ENCODE assay signal across 14 cellular contexts in the genomic region with DNA sequence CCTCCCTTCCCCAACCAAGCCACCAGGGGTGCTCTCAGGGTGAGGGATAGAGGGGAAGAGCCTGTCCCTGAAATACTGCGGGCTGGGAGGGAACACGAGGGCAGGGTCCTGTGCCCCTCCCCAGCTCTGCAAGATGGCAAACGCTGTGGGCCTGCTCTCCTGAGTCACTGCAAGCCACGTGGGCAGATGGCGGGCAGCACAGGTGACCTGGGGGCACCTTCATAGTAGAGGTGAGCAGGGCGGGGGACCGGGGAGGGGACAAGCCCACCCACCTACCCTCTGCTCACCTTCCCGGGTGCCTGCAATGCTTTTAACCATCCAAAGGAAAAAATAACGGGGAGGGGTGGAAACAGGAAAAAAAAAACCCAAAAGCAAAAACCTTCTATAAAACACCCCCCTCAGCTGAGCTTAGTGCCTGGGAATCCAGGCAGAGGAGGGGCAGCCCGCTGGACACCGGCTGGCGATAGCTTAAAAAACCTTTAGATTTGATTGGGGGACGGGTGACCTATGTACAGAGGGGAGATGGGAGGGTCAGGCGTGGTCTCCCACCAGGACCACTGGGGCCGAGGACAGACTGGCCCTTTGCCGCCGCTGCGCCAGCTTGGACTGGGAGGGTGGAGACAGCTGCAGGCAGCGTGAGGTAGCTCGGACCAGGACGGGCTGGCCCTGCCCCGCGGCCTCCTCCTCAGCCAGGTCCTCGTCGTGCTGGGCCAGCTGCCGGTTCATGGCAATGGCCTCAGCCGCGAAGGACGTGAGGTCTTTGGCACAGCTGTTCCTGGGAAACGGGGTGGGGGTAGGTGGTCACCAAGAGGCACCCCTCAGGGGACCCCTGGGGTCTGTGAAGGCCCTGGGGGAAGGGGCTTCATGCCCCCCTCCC. TPM values are rescaled to one million over a fixed set of nuclear protein-coding genes. Genes with fewer than 3 reads are reported as not detected.
DNase-seq lines count a peak whose midpoint lies in the region.
"Had no signal": no experiment of that assay in that cellular context is flagged by ENCODE, and none has a peak within 500 bp of the region (broad histone marks: within the 10 kb centered on the region; RNA-seq: fewer than 3 reads in every experiment).

No MANE protein-coding gene starts in this region.

- H3K27me3 ChIP-seq in stomach smooth muscle (ENCODE audit: control insufficient read depth in 1 of 2, insufficient read depth in 2 of 2, low read length in 2 of 2): no peaks in the 10 kb centered on the region

- no peaks in the 10 kb centered on the region for H3K27me3 Mint-ChIP-seq in activated CD4-positive, alpha-beta T cell treated with anti-CD3 and anti-CD28 coated beads, Interleukin-2, amount 10 ng/mL, durations not matched to agents 24 days and 14 days
- H3K27me3 Mint-ChIP-seq in activated T-helper 1 cell treated with anti-CD3 and anti-CD28 coated beads, Interleukin-12 subunit alpha, Interleukin-12 subunit beta, Interleukin-2, Interleukin-4 antibody, amounts not matched to agents 30 ng/mL and 10 ng/mL and 1 ng/mL, durations not matched to agents 14 hours and 24 hours and 36 hours (ENCODE audit: insufficient read depth): no peaks in the 10 kb centered on the region
- H3K27me3 Mint-ChIP-seq in immature natural killer cell (ENCODE audit: low read depth in 3 of 3): peaks cover 0 to 22% (median 20%) of the 10 kb centered on the region in 3 donors
- H3K27me3 Mint-ChIP-seq: stimulated activated naive CD8-positive, alpha-beta T cell treated with anti-CD3 and anti-CD28 coated beads, Interleukin-15, Interleukin-2, amounts not matched to agents 100 ng/mL and 50 ng/mL, for 24 hours had no signal

- peak; percentile 58 for DNase-seq in activated CD4-positive, alpha-beta T cell treated with anti-CD3 and anti-CD28 coated beads, Interleukin-2, amount 10 ng/mL, durations not matched to agents 24 days and 14 days
- no peak for DNase-seq in activated CD4-positive, alpha-beta T cell treated with anti-CD3 and anti-CD28 coated beads for 4 hours
- no peak for DNase-seq in activated T-helper 1 cell treated with anti-CD3 and anti-CD28 coated beads, Interleukin-12 subunit alpha, Interleukin-12 subunit beta, Interleukin-2, Interleukin-4 antibody, amounts not matched to agents 30 ng/mL and 10 ng/mL and 1 ng/mL, durations not matched to agents 14 hours and 24 hours and 36 hours (ENCODE audit: low spot score)
- DNase-seq in immature natural killer cell (no peak), activated T-cell treated with anti-CD3 and anti-CD28 coated beads for 4 hours (no peak), NCI-H1092 (lab: John Stamatoyannopoulos, UW) (no peak), NCI-H187 (lab: John Stamatoyannopoulos, UW) (no peak)
- DNase-seq: foreskin melanocyte, NCI-H446 treated with DMSO at 0.1 percent for 48 hours had no signal

- H3K9me3 Mint-ChIP-seq in activated CD4-positive, alpha-beta T cell treated with anti-CD3 and anti-CD28 coated beads, Interleukin-2, amount 10 ng/mL, durations not matched to agents 24 days and 14 days: peaks cover 3% of the 10 kb centered on the region
- no peaks in the 10 kb centered on the region for H3K9me3 Mint-ChIP-seq in activated T-helper 1 cell treated with anti-CD3 and anti-CD28 coated beads, Interleukin-12 subunit alpha, Interleukin-12 subunit beta, Interleukin-2, Interleukin-4 antibody, amounts not matched to agents 30 ng/mL and 10 ng/mL and 1 ng/mL, durations not matched to agents 14 hours and 24 hours and 36 hours
- H3K9me3 Mint-ChIP-seq in immature natural killer cell: no peaks in the 10 kb centered on the region
- H3K9me3 Mint-ChIP-seq: stimulated activated naive CD8-positive, alpha-beta T cell treated with anti-CD3 and anti-CD28 coated beads, Interleukin-15, Interleukin-2, amounts not matched to agents 100 ng/mL and 50 ng/mL, for 24 hours had no signal

- H3K27ac Mint-ChIP-seq in activated CD4-positive, alpha-beta T cell treated with anti-CD3 and anti-CD28 coated beads, Interleukin-2, amount 10 ng/mL, durations not matched to agents 24 days and 14 days: peak overlapping the region; percentile 40
- H3K27ac Mint-ChIP-seq in activated T-helper 1 cell treated with anti-CD3 and anti-CD28 coated beads, Interleukin-12 subunit alpha, Interleukin-12 subunit beta, Interleukin-2, Interleukin-4 antibody, amounts not matched to agents 30 ng/mL and 10 ng/mL and 1 ng/mL, durations not matched to agents 14 hours and 24 hours and 36 hours: no peak overlapping the region
- peak overlapping the region in 5 of 6 donors; percentile 46 to 85 (median 76) for H3K27ac Mint-ChIP-seq in immature natural killer cell
- H3K27ac Mint-ChIP-seq: stimulated activated naive CD8-positive, alpha-beta T cell treated with anti-CD3 and anti-CD28 coated beads, Interleukin-15, Interleukin-2, amounts not matched to agents 100 ng/mL and 50 ng/mL, for 24 hours had no signal

- H3K4me1 ChIP-seq in stomach smooth muscle (ENCODE audit: control insufficient read depth, insufficient read depth, low read length): peaks cover 34% of the 10 kb centered on the region

- H3K36me3 ChIP-seq in stomach smooth muscle (ENCODE audit: control insufficient read depth in 2 of 2, insufficient read depth in 2 of 2, low read length in 2 of 2): peaks cover 7 to 17% of the 10 kb centered on the region in 2 donors

- H3K4me3 Mint-ChIP-seq in activated CD4-positive, alpha-beta T cell treated with anti-CD3 and anti-CD28 coated beads, Interleukin-2, amount 10 ng/mL, durations not matched to agents 24 days and 14 days: peak overlapping the region; percentile 6
- peak overlapping the region; percentile 15 for H3K4me3 Mint-ChIP-seq in activated T-helper 1 cell treated with anti-CD3 and anti-CD28 coated beads, Interleukin-12 subunit alpha, Interleukin-12 subunit beta, Interleukin-2, Interleukin-4 antibody, amounts not matched to agents 30 ng/mL and 10 ng/mL and 1 ng/mL, durations not matched to agents 14 hours and 24 hours and 36 hours
- peak overlapping the region in 1 of 5 donors; percentile 17 for H3K4me3 Mint-ChIP-seq in immature natural killer cell
- H3K4me3 Mint-ChIP-seq: stimulated activated naive CD8-positive, alpha-beta T cell treated with anti-CD3 and anti-CD28 coated beads, Interleukin-15, Interleukin-2, amounts not matched to agents 100 ng/mL and 50 ng/mL, for 24 hours had no signal

- H3K27ac ChIP-seq in stomach smooth muscle (ENCODE audit: low read length): peak overlapping the region; percentile 18
- H3K27ac ChIP-seq: HL-60 had no signal

- intact Hi-C loops in activated CD4-positive, alpha-beta T cell treated with anti-CD3 and anti-CD28 coated beads, Interleukin-2, amount 10 ng/mL, durations not matched to agents 24 days and 14 days (cut with micrococcal nuclease): no loop called here
- intact Hi-C loops in activated T-helper 1 cell treated with anti-CD3 and anti-CD28 coated beads, Interleukin-12 subunit alpha, Interleukin-12 subunit beta, Interleukin-2, Interleukin-4 antibody, amounts not matched to agents 30 ng/mL and 10 ng/mL and 1 ng/mL, durations not matched to agents 14 hours and 24 hours and 36 hours (cut with micrococcal nuclease): no loop called here

- H3K9ac ChIP-seq in stomach smooth muscle (ENCODE audit: low read length in 2 of 2): no peak overlapping the region
- H3K9ac ChIP-seq: parathyroid adenoma had no signal

- peaks cover 0 to 5% of the 10 kb centered on the region in 2 donors for H3K9me3 ChIP-seq in stomach smooth muscle (ENCODE audit: control insufficient read depth in 2 of 2, low read length in 2 of 2)

- peaks cover 17% of the 10 kb centered on the region for H3K4me1 Mint-ChIP-seq in activated CD4-positive, alpha-beta T cell treated with anti-CD3 and anti-CD28 coated beads, Interleukin-2, amount 10 ng/mL, durations not matched to agents 24 days and 14 days
- peaks cover 8% of the 10 kb centered on the region for H3K4me1 Mint-ChIP-seq in activated T-helper 1 cell treated with anti-CD3 and anti-CD28 coated beads, Interleukin-12 subunit alpha, Interleukin-12 subunit beta, Interleukin-2, Interleukin-4 antibody, amounts not matched to agents 30 ng/mL and 10 ng/mL and 1 ng/mL, durations not matched to agents 14 hours and 24 hours and 36 hours (ENCODE audit: low read depth)
- H3K4me1 Mint-ChIP-seq in immature natural killer cell: peaks cover 8 to 19% of the 10 kb centered on the region in 2 donors

- no peak overlapping the region for H3K4me3 ChIP-seq in stomach smooth muscle (ENCODE audit: low read length in 2 of 2)

- H3K36me3 Mint-ChIP-seq in activated CD4-positive, alpha-beta T cell treated with anti-CD3 and anti-CD28 coated beads, Interleukin-2, amount 10 ng/mL, durations not matched to agents 24 days and 14 days (ENCODE audit: low read depth): peaks cover 29% of the 10 kb centered on the region
- peaks cover 13% of the 10 kb centered on the region for H3K36me3 Mint-ChIP-seq in activated T-helper 1 cell treated with anti-CD3 and anti-CD28 coated beads, Interleukin-12 subunit alpha, Interleukin-12 subunit beta, Interleukin-2, Interleukin-4 antibody, amounts not matched to agents 30 ng/mL and 10 ng/mL and 1 ng/mL, durations not matched to agents 14 hours and 24 hours and 36 hours (ENCODE audit: low read depth)
- no peaks in the 10 kb centered on the region for H3K36me3 Mint-ChIP-seq in immature natural killer cell

RNA-seq across cellular contexts. Expression of a gene that starts 11.7 kb away (rescaled TPM):
- total RNA-seq in activated CD4-positive, alpha-beta T cell treated with anti-CD3 and anti-CD28 coated beads, Interleukin-2, amount 10 ng/mL, durations not matched to agents 24 days and 14 days: 159 and 169 TPM in 2 replicates
- 150 and 166 TPM in 2 replicates for total RNA-seq in activated T-helper 1 cell treated with anti-CD3 and anti-CD28 coated beads, Interleukin-12 subunit alpha, Interleukin-12 subunit beta, Interleukin-2, Interleukin-4 antibody, amounts not matched to agents 30 ng/mL and 10 ng/mL and 1 ng/mL, durations not matched to agents 14 hours and 24 hours and 36 hours
- polyA plus RNA-seq in immature natural killer cell: 10 to 100 TPM; 22.7 to 39.2 (median 23.9) TPM

RNA-seq across cellular contexts. Expression of a gene that starts 23.8 kb away (rescaled TPM):
- total RNA-seq in activated CD4-positive, alpha-beta T cell treated with anti-CD3 and anti-CD28 coated beads, Interleukin-2, amount 10 ng/mL, durations not matched to agents 24 days and 14 days: 25.8 and 30.2 TPM in 2 replicates
- total RNA-seq in activated T-helper 1 cell treated with anti-CD3 and anti-CD28 coated beads, Interleukin-12 subunit alpha, Interleukin-12 subunit beta, Interleukin-2, Interleukin-4 antibody, amounts not matched to agents 30 ng/mL and 10 ng/mL and 1 ng/mL, durations not matched to agents 14 hours and 24 hours and 36 hours: 27.5 and 27.7 TPM in 2 replicates
- 1 to 10 TPM; 2.6 to 4.4 (median 3.6) TPM for polyA plus RNA-seq in immature natural killer cell

RNA-seq across cellular contexts. Expression of a gene that starts 56.8 kb away (rescaled TPM):
- 184 and 185 TPM in 2 replicates for total RNA-seq in activated CD4-positive, alpha-beta T cell treated with anti-CD3 and anti-CD28 coated beads, Interleukin-2, amount 10 ng/mL, durations not matched to agents 24 days and 14 days
- total RNA-seq in activated T-helper 1 cell treated with anti-CD3 and anti-CD28 coated beads, Interleukin-12 subunit alpha, Interleukin-12 subunit beta, Interleukin-2, Interleukin-4 antibody, amounts not matched to agents 30 ng/mL and 10 ng/mL and 1 ng/mL, durations not matched to agents 14 hours and 24 hours and 36 hours: 161 and 167 TPM in 2 replicates
- polyA plus RNA-seq in immature natural killer cell: 100 to 1,000 TPM in 1 of 3 donors, 10 to 100 TPM in 2; 39.4 to 160 (median 42.2) TPM

RNA-seq across cellular contexts. Expression of a gene that starts 57.4 kb away (rescaled TPM):
- total RNA-seq in activated CD4-positive, alpha-beta T cell treated with anti-CD3 and anti-CD28 coated beads, Interleukin-2, amount 10 ng/mL, durations not matched to agents 24 days and 14 days: 9.5 and 10.0 TPM in 2 replicates
- total RNA-seq in activated T-helper 1 cell treated with anti-CD3 and anti-CD28 coated beads, Interleukin-12 subunit alpha, Interleukin-12 subunit beta, Interleukin-2, Interleukin-4 antibody, amounts not matched to agents 30 ng/mL and 10 ng/mL and 1 ng/mL, durations not matched to agents 14 hours and 24 hours and 36 hours: 6.7 and 7.1 TPM in 2 replicates
- polyA plus RNA-seq in immature natural killer cell: under 1 TPM in 1 of 3 donors, not detected in 2; 0.42 TPM
- total RNA-seq: Daoy had no signal
